Comparison of ENCODE assay signal across 8 cellular contexts in the genomic region with DNA sequence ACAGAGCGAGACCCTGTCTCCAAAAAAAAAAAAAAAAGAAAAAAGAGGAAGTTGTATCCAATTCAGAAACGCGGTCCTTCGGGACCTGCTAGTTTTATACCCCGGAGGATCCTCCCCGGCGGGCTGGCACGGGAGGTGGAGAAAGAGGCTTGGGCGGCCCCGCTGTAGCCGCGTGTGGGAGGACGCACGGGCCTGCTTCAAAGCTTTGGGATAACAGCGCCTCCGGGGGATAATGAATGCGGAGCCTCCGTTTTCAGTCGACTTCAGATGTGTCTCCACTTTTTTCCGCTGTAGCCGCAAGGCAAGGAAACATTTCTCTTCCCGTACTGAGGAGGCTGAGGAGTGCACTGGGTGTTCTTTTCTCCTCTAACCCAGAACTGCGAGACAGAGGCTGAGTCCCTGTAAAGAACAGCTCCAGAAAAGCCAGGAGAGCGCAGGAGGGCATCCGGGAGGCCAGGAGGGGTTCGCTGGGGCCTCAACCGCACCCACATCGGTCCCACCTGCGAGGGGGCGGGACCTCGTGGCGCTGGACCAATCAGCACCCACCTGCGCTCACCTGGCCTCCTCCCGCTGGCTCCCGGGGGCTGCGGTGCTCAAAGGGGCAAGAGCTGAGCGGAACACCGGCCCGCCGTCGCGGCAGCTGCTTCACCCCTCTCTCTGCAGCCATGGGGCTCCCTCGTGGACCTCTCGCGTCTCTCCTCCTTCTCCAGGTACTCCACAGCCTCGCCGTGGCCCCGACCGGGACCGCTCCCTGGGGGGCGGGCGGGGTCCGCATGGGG. TPM values are rescaled to one million over a fixed set of nuclear protein-coding genes. Genes with fewer than 3 reads are reported as not detected.
DNase-seq lines count a peak whose midpoint lies in the region; ATAC-seq and TF ChIP-seq lines count a peak whose summit lies in the region.

A gene (plus strand): TSS at position 596 of the 779 bp plus-strand sequence. CDS start 70 bp downstream, at position 666.

- WGBS in mesenchymal stem cell: 2% methylated on average over 49 of the region's 53 CpGs

- peak within 1 kb of the TSS in 1 of 2 experiments; percentile 7 for H3K14ac ChIP-seq in mesenchymal stem cell (ENCODE audit: low read length in 2 of 2)

- peak within 1 kb of the TSS in 3 of 5 experiments; percentile 43 to 84 (median 64) for H3K27ac Mint-ChIP-seq in brain

- H3K36me3 Mint-ChIP-seq in brain: no peaks in the 10 kb centered on the region

- H3K4me1 ChIP-seq in mesenchymal stem cell (ENCODE audit: control insufficient read depth, insufficient read depth, low read depth, low read length): peaks cover 30% of the 10 kb centered on the region

- peak within 1 kb of the TSS in 1 of 2 experiments; percentile 58 for H3K4ac ChIP-seq in mesenchymal stem cell (ENCODE audit: low read depth in 1 of 2, low read length in 2 of 2)

- no peak within 1 kb of the TSS for H2BK120ac ChIP-seq in mesenchymal stem cell (ENCODE audit: low read depth, low read length)

- H4K8ac ChIP-seq in mesenchymal stem cell (ENCODE audit: low read length): no peak within 1 kb of the TSS

- peaks cover 70 to 82% of the 10 kb centered on the region in 2 experiments for H3K27me3 ChIP-seq in mesenchymal stem cell (ENCODE audit: control insufficient read depth in 1 of 2, insufficient read depth in 1 of 2, low read length in 2 of 2)

- H2AFZ ChIP-seq in mesenchymal stem cell (ENCODE audit: low read depth, low read length): no peak within 1 kb of the TSS

- H4K91ac ChIP-seq in mesenchymal stem cell (ENCODE audit: low read length): peak within 1 kb of the TSS; percentile 20

- peak within 1 kb of the TSS; percentile 23 to 45 for H3K23ac ChIP-seq in mesenchymal stem cell (ENCODE audit: low read length in 2 of 2)

- no peak within 1 kb of the TSS for H2AK5ac ChIP-seq in mesenchymal stem cell (ENCODE audit: low read length, severe bottlenecking)

- peak within 1 kb of the TSS; percentile 79 to 89 (median 84) for H3K4me3 Mint-ChIP-seq in brain

- no peak within 1 kb of the TSS for H2BK12ac ChIP-seq in mesenchymal stem cell (ENCODE audit: low read length in 2 of 2)

- DNase-seq in NCI-H524 (lab: John Stamatoyannopoulos, UW): peak; percentile 26 to 60
- DNase-seq in NCI-H524 treated with DMSO at 0.1 percent for 48 hours (lab: John Stamatoyannopoulos, UW): no peak
- peak; percentile 5 for DNase-seq in NCI-H2227 treated with DMSO at 0.1 percent for 48 hours (lab: John Stamatoyannopoulos, UW)
- peak; percentile 31 for DNase-seq in mesenchymal stem cell
- DNase-seq in ureter (ENCODE audit: low spot score): peak; percentile 56
- DNase-seq in cortex of kidney (lab: John Stamatoyannopoulos, UW): no peak

- ATAC-seq in HG03139 (IDR thresholded peaks at IDR 0.05; ENCODE audit: unreplicated experiment): no peak

- peak in 1 of 2 experiments; percentile 20 for TF ChIP-seq CTCF in brain (conservative IDR thresholded peaks at IDR 0.05)

- peak within 1 kb of the TSS in 1 of 2 experiments; percentile 35 for H3K4me3 ChIP-seq in mesenchymal stem cell (ENCODE audit: insufficient read depth in 1 of 2, low read depth in 1 of 2, low read length in 2 of 2)

- no peak within 1 kb of the TSS for H3K18ac ChIP-seq in mesenchymal stem cell (ENCODE audit: low read depth in 1 of 2, low read length in 2 of 2)

- no peak within 1 kb of the TSS for H2BK5ac ChIP-seq in mesenchymal stem cell (ENCODE audit: low read depth, low read length, poor library complexity, severe bottlenecking)

- no peaks in the 10 kb centered on the region for H3K9me3 ChIP-seq in mesenchymal stem cell (ENCODE audit: control insufficient read depth, low read length)

- H3K27me3 Mint-ChIP-seq in brain: peaks cover 80% of the 10 kb centered on the region

- peaks cover 35% of the 10 kb centered on the region for H3K4me1 Mint-ChIP-seq in brain

- no peaks in the 10 kb centered on the region for H3K36me3 ChIP-seq in mesenchymal stem cell (ENCODE audit: control insufficient read depth in 1 of 2, insufficient read depth in 2 of 2, low read depth in 1 of 2, low read length in 2 of 2)

- no peak within 1 kb of the TSS for H3K27ac ChIP-seq in mesenchymal stem cell (ENCODE audit: low read length, poor library complexity, severe bottlenecking)

- H3K9me3 Mint-ChIP-seq in brain: no peaks in the 10 kb centered on the region

- H2BK15ac ChIP-seq in mesenchymal stem cell (ENCODE audit: low read depth, poor library complexity, severe bottlenecking): peak within 1 kb of the TSS; percentile 46

- no peaks in the 10 kb centered on the region for H3K79me1 ChIP-seq in mesenchymal stem cell (replicated peaks; ENCODE audit: low read length, poor library complexity, severe bottlenecking)

- H3K4me2 ChIP-seq in mesenchymal stem cell (ENCODE audit: low read length, poor library complexity, severe bottlenecking): peak within 1 kb of the TSS; percentile 82

- peak within 1 kb of the TSS; percentile 36 for H3K9ac ChIP-seq in mesenchymal stem cell (ENCODE audit: low read length)

RNA-seq across cellular contexts. Expression of the gene that starts here (rescaled TPM):
- polyA plus RNA-seq in brain (ENCODE audit: insufficient read depth, low read depth, low replicate concordance): 16.0 TPM
- polyA plus RNA-seq in mesenchymal stem cell (2013, experiment 1 of 2): 0.29 TPM
- polyA plus RNA-seq in mesenchymal stem cell (2013, experiment 2 of 2): 0.36 TPM
- total RNA-seq in ureter: 17.4 TPM

Comparison
In these comparisons a context has a peak if more than half of its experiments do, and no peak if none do; other contexts are left out.
1. DNase-seq: peak in NCI-H524 (2 of 2), NCI-H2227 treated with DMSO at 0.1 percent for 48 hours (single experiment), mesenchymal stem cell (single experiment) and ureter (single experiment); none in NCI-H524 treated with DMSO at 0.1 percent for 48 hours (single experiment) and cortex of kidney (single experiment).